In genomic region chr11:2122222-2122906, GRCh38 we compare ENCODE assay signal across 1 cellular context.
TF ChIP-seq lines count a peak whose summit lies in the region.

No MANE protein-coding gene starts in this region.

TF ChIP-seq in endothelial cell of umbilical vein, 7 proteins besides CTCF, POLR2A, EP300 and RAD21:
- no peak for TF ChIP-seq EZH2 (IDR thresholded peaks at IDR 0.05; ENCODE audit: borderline replicate concordance, low read depth, low read length, severe bottlenecking)
- no peak for TF ChIP-seq FOS (IDR thresholded peaks at IDR 0.05; ENCODE audit: borderline replicate concordance, insufficient read depth, low read length)
- no peak for TF ChIP-seq MAX (IDR thresholded peaks at IDR 0.05; ENCODE audit: insufficient read depth, insufficient read length)
